Comparison of ENCODE assay signal across 8 cellular contexts in genomic region chr2:177397501-177398289, GRCh38. TPM values are rescaled to one million over a fixed set of nuclear protein-coding genes. Genes with fewer than 3 reads are reported as not detected.
DNase-seq lines count a peak whose midpoint lies in the region; ATAC-seq and TF ChIP-seq lines count a peak whose summit lies in the region.

No MANE protein-coding gene starts in this region.

- WGBS in esophagus muscularis mucosa, result 47% methylated on average over 12 of the region's 12 CpGs

- H3K9me3 ChIP-seq in esophagus muscularis mucosa, result no peaks in the 10 kb centered on the region

- ATAC-seq in HG02759 (IDR thresholded peaks at IDR 0.05; ENCODE audit: unreplicated experiment) (no peak), GM21360 (IDR thresholded peaks at IDR 0.05; ENCODE audit: unreplicated experiment) (no peak)

- TF ChIP-seq CTCF in RWPE1 (conservative IDR thresholded peaks at IDR 0.05; ENCODE audit: low read depth) (no peak), esophagus muscularis mucosa (IDR thresholded peaks at IDR 0.05) (no peak)

- H3K36me3 ChIP-seq in esophagus muscularis mucosa, result no peaks in the 10 kb centered on the region
- H3K36me3 ChIP-seq in rectal smooth muscle tissue (ENCODE audit: control insufficient read depth, insufficient read depth, low read length), result no peaks in the 10 kb centered on the region

- POLR2A ChIA-PET in RWPE1 (lab: Yijun Ruan, JAX; ENCODE audit: low non-redundant PET), result no interaction called here

- H3K4me1 ChIP-seq in esophagus muscularis mucosa (peaks cover 37 to 69% (median 47%) of the 10 kb centered on the region in 4 donors), rectal smooth muscle tissue (ENCODE audit: control insufficient read depth, insufficient read depth, low read length) (peaks cover 12% of the 10 kb centered on the region)

- H3K9ac ChIP-seq in rectal smooth muscle tissue (ENCODE audit: low read length), result no peak overlapping the region

- H3K27ac ChIP-seq in RWPE1, result peak overlapping the region; percentile 70
- H3K27ac ChIP-seq in esophagus muscularis mucosa (replicated peaks in 1 of 4), result peak overlapping the region; percentile 23 to 55 (median 34)
- peak overlapping the region; percentile 10 for H3K27ac ChIP-seq in rectal smooth muscle tissue (ENCODE audit: low read depth, low read length)

- no peak for TF ChIP-seq EP300 in esophagus muscularis mucosa (IDR thresholded peaks at IDR 0.05)

- TF ChIP-seq POLR2A in esophagus muscularis mucosa (IDR thresholded peaks at IDR 0.05; ENCODE audit: low read depth), result no peak

- peak; percentile 91 for DNase-seq in ELR (ENCODE audit: low read depth)
- DNase-seq in RWPE1 (ENCODE audit: low spot score), result peak; percentile 18
- no peak for DNase-seq in esophagus muscularis mucosa (ENCODE audit: extremely low spot score)
- DNase-seq in activated CD4-positive, alpha-beta T cell treated with anti-CD3 and anti-CD28 coated beads for 4 hours, result no peak
- DNase-seq in islet precursor cell, result no peak

- H3K4me3 ChIP-seq in esophagus muscularis mucosa (no peak overlapping the region), rectal smooth muscle tissue (ENCODE audit: low read length) (no peak overlapping the region)

- CTCF ChIA-PET in RWPE1 (lab: Yijun Ruan, JAX), result interaction anchor here (0.7 to 1.1 kb wide), 2 partner anchors 62 to 471 kb away, joined by 4 read pairs; no protein-coding TSS in a partner anchor

- no peaks in the 10 kb centered on the region for H3K27me3 ChIP-seq in esophagus muscularis mucosa
- no peaks in the 10 kb centered on the region for H3K27me3 ChIP-seq in rectal smooth muscle tissue (ENCODE audit: control insufficient read depth, insufficient read depth, low read length)

- intact Hi-C loops in esophagus muscularis mucosa (cut with DNase I), result no loop called here

RNA-seq across cellular contexts. Expression of gene AGPS, which starts 5.1 kb away (rescaled TPM):
- total RNA-seq in esophagus muscularis mucosa, result 10 to 100 TPM; 26.3 to 46.1 (median 37.0) TPM

Comparison
In these comparisons a context has a peak if more than half of its experiments do, and no peak if none do; other contexts are left out.
1. DNase-seq: peak in ELR (single experiment) and RWPE1 (single experiment); none in esophagus muscularis mucosa (single experiment), activated CD4-positive, alpha-beta T cell treated with anti-CD3 and anti-CD28 coated beads for 4 hours (0 of 2) and islet precursor cell (single experiment).
2. H3K27ac ChIP-seq: peak in every context shown above with its lines; median percentile 70 in RWPE1; 34 in esophagus muscularis mucosa; 10 in rectal smooth muscle tissue.